Comparison of ENCODE assay signal across 2 cellular contexts in genomic region chr1:5992814-5993552, GRCh38.
TF ChIP-seq lines count a peak whose summit lies in the region.

No MANE protein-coding gene starts in this region.

TF ChIP-seq in GM12878, 131 proteins besides CTCF, POLR2A, EP300 and RAD21 (continues in another document):
- no peak for TF ChIP-seq EGR1 (IDR thresholded peaks at IDR 0.05; ENCODE audit: borderline replicate concordance in 1 of 2, low read depth in 2 of 2, low read length in 2 of 2)
- TF ChIP-seq ZBTB40 (IDR thresholded peaks at IDR 0.05; ENCODE audit: borderline replicate concordance): no peak
- 0 out of 2 replicates have a peak, but pooled peaks have one; percentile 43 for TF ChIP-seq BACH1 (IDR thresholded peaks at IDR 0.05; ENCODE audit: borderline replicate concordance)
- no peak for TF ChIP-seq PAX8 (IDR thresholded peaks at IDR 0.05)
- no peak for TF ChIP-seq TBL1XR1 (IDR thresholded peaks at IDR 0.05; ENCODE audit: low read depth, low read length)
- TF ChIP-seq YBX1 (IDR thresholded peaks at IDR 0.05): no peak
- no peak for TF ChIP-seq SMC3 (IDR thresholded peaks at IDR 0.05; ENCODE audit: borderline replicate concordance, low read length)
- no peak for TF ChIP-seq SREBF2 (IDR thresholded peaks at IDR 0.05; ENCODE audit: low read length)
- no peak for TF ChIP-seq BMI1 (IDR thresholded peaks at IDR 0.05; ENCODE audit: borderline replicate concordance)
- no peak for TF ChIP-seq NFIC (IDR thresholded peaks at IDR 0.05; ENCODE audit: low read depth, low read length)
- TF ChIP-seq MTA3 (IDR thresholded peaks at IDR 0.05; ENCODE audit: borderline replicate concordance, low read length): no peak
- TF ChIP-seq TCF7 (IDR thresholded peaks at IDR 0.05; ENCODE audit: borderline replicate concordance): no peak
- no peak for TF ChIP-seq RFX5 (IDR thresholded peaks at IDR 0.05; ENCODE audit: low read depth, low read length)
- TF ChIP-seq ELK1 (IDR thresholded peaks at IDR 0.05; ENCODE audit: low read depth, low read length): no peak
- TF ChIP-seq ZBTB33 (IDR thresholded peaks at IDR 0.05): no peak
- no peak for TF ChIP-seq MLLT1 (IDR thresholded peaks at IDR 0.05)
- no peak for TF ChIP-seq RAD51 (IDR thresholded peaks at IDR 0.05)
- no peak for TF ChIP-seq BCL3 (IDR thresholded peaks at IDR 0.05; ENCODE audit: borderline replicate concordance, insufficient read depth, low read depth, low read length, poor library complexity, severe bottlenecking)
- no peak for TF ChIP-seq CEBPB (IDR thresholded peaks at IDR 0.05; ENCODE audit: borderline replicate concordance in 1 of 2, low read depth in 2 of 2, low read length in 2 of 2)
- TF ChIP-seq ZNF622 (IDR thresholded peaks at IDR 0.05): no peak
- no peak for TF ChIP-seq MEF2A (IDR thresholded peaks at IDR 0.05; ENCODE audit: insufficient read depth, low read depth, low read length)

TF ChIP-seq in HepG2, 621 proteins besides CTCF, POLR2A, EP300 and RAD21 (continues in another document):
- TF ChIP-seq ZBTB1 (CRISPR knock-in tag; IDR thresholded peaks at IDR 0.05; ENCODE audit: borderline replicate concordance) (no peak), IKZF1 (IDR thresholded peaks at IDR 0.05) (no peak), ZBTB46 (CRISPR knock-in tag; IDR thresholded peaks at IDR 0.05; ENCODE audit: borderline replicate concordance) (no peak), RFXAP (CRISPR knock-in tag; IDR thresholded peaks at IDR 0.05; ENCODE audit: borderline replicate concordance) (no peak), ZBTB49 (CRISPR knock-in tag; IDR thresholded peaks at IDR 0.05; ENCODE audit: borderline replicate concordance) (no peak), ARNT2 (CRISPR knock-in tag; IDR thresholded peaks at IDR 0.05; ENCODE audit: low read depth) (0 out of 2 replicates have a peak, but pooled peaks have one; percentile 17), ZNF556 (CRISPR knock-in tag; IDR thresholded peaks at IDR 0.05; ENCODE audit: borderline replicate concordance) (peak; percentile 11; the same call in 1 of the 2 replicates), BATF2 (CRISPR knock-in tag; IDR thresholded peaks at IDR 0.05) (0 out of 2 replicates have a peak, but pooled peaks have one; percentile 10), ZNF30 (CRISPR knock-in tag; IDR thresholded peaks at IDR 0.05) (no peak), ELF4 (CRISPR knock-in tag; IDR thresholded peaks at IDR 0.05; ENCODE audit: borderline replicate concordance) (no peak), ZNF552 (CRISPR knock-in tag; IDR thresholded peaks at IDR 0.05; ENCODE audit: borderline replicate concordance) (no peak), ZFP91 (CRISPR knock-in tag; IDR thresholded peaks at IDR 0.05; ENCODE audit: borderline replicate concordance) (no peak; the same call in 1 of the 2 replicates), ZNF768 (CRISPR knock-in tag; IDR thresholded peaks at IDR 0.05) (no peak), GATA4 (IDR thresholded peaks at IDR 0.05; ENCODE audit: borderline replicate concordance, low read depth) (no peak), NFIC (IDR thresholded peaks at IDR 0.05; ENCODE audit: low read length) (no peak), HOXA3 (CRISPR knock-in tag; IDR thresholded peaks at IDR 0.05) (no peak), NR3C1 (CRISPR knock-in tag; IDR thresholded peaks at IDR 0.05) (no peak), ZNF101 (CRISPR knock-in tag; IDR thresholded peaks at IDR 0.05; ENCODE audit: borderline replicate concordance, low read depth) (no peak), CREBL2 (CRISPR knock-in tag; IDR thresholded peaks at IDR 0.05; ENCODE audit: borderline replicate concordance) (no peak), SNAPC4 (CRISPR knock-in tag; IDR thresholded peaks at IDR 0.05) (0 out of 2 replicates have a peak, but pooled peaks have one; percentile 9), BCL3 (CRISPR knock-in tag; IDR thresholded peaks at IDR 0.05) (no peak), KDM4B (CRISPR knock-in tag; IDR thresholded peaks at IDR 0.05) (no peak), CBX5 (CRISPR knock-in tag; IDR thresholded peaks at IDR 0.05; ENCODE audit: borderline replicate concordance) (no peak), HDAC6 (IDR thresholded peaks at IDR 0.05; ENCODE audit: low read depth, low read length) (no peak), DZIP1 (CRISPR knock-in tag; IDR thresholded peaks at IDR 0.05) (no peak), GABPA (IDR thresholded peaks at IDR 0.05; ENCODE audit: low read depth, low read length) (0 out of 2 replicates have a peak, but pooled peaks have one; percentile 15), GABPA (CRISPR knock-in tag; IDR thresholded peaks at IDR 0.05; ENCODE audit: low read depth) (no peak), SMARCE1 (IDR thresholded peaks at IDR 0.05; ENCODE audit: borderline replicate concordance) (no peak), CHCHD3 (CRISPR knock-in tag; IDR thresholded peaks at IDR 0.05) (no peak), DPF2 (CRISPR knock-in tag; IDR thresholded peaks at IDR 0.05; ENCODE audit: borderline replicate concordance, low read depth) (no peak), ZNF20 (CRISPR knock-in tag; IDR thresholded peaks at IDR 0.05) (no peak), ZNF3 (CRISPR knock-in tag; IDR thresholded peaks at IDR 0.05) (no peak), ZNF414 (CRISPR knock-in tag; IDR thresholded peaks at IDR 0.05) (no peak), ZNF589 (CRISPR knock-in tag; conservative IDR thresholded peaks at IDR 0.05) (no peak), ZNF337 (CRISPR knock-in tag; IDR thresholded peaks at IDR 0.05; ENCODE audit: borderline replicate concordance, low read depth) (no peak)
